ENCODE assay signal across 17 cellular contexts in the genomic region with DNA sequence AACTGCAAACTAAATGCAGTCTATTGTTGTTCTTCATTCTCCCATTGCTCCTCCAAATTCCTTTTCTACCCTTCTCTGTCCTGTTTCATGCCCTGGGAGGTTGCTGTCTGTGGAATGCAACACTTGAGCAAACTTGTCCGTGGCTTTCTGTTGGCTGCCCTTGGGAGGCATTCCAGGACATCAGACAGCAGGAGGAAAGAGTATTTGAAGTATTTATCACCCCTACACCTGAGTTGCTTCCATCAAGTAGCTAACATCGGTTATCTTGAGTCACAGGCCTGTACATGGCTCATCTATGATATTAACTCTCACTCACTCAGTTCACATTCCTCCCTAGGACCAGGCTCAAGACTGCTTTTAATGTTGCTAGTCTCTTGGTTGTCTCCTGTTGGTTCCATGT.
DNase-seq lines count a peak whose midpoint lies in the region; ATAC-seq, FAIRE-seq and TF ChIP-seq lines count a peak whose summit lies in the region.
"Had no signal": no experiment of that assay in that cellular context is flagged by ENCODE, and none has a peak within 500 bp of the region (broad histone marks: within the 10 kb centered on the region; RNA-seq: fewer than 3 reads in every experiment).

No MANE protein-coding gene starts in this region.

- no peak overlapping the region for H2BK5ac ChIP-seq in H1 (ENCODE audit: low read depth, low read length)

- H3K4ac ChIP-seq in H1 (replicated peaks; ENCODE audit: insufficient read length, low read depth, low read length), result no peak overlapping the region

- H3K36me3 ChIP-seq in H1 (ENCODE audit: control insufficient read depth in 2 of 4, insufficient read depth in 4 of 4, low read length in 3 of 4) (no peaks in the 10 kb centered on the region), BE2C (no peaks in the 10 kb centered on the region)
- no peaks in the 10 kb centered on the region for H3K36me3 ChIP-seq in CD4-positive, alpha-beta memory T cell (ENCODE audit: insufficient read depth, low read length)

- H3K23ac ChIP-seq in H1 (ENCODE audit: insufficient read length), result no peak overlapping the region

- no peak overlapping the region for H3K4me3 Mint-ChIP-seq in CD4-positive, alpha-beta memory T cell
- H3K4me3 Mint-ChIP-seq: CD14-positive monocyte had no signal

- H3K56ac ChIP-seq in H1 (replicated peaks; ENCODE audit: insufficient read length, low read depth, low read length), result no peak overlapping the region

- no peak overlapping the region for H3K4me3 ChIP-seq in H1 (ENCODE audit: extremely low read depth in 1 of 4, insufficient read depth in 2 of 4, low read depth in 3 of 4, low read length in 4 of 4)
- H3K4me3 ChIP-seq in BE2C (ENCODE audit: low read depth, low read length), result no peak overlapping the region
- H3K4me3 ChIP-seq in CD4-positive, alpha-beta memory T cell (ENCODE audit: low read length in 2 of 2), result no peak overlapping the region

- no peaks in the 10 kb centered on the region for H3K27me3 ChIP-seq in H1 (replicated peaks in 1 of 4; ENCODE audit: control insufficient read depth in 3 of 4, extremely low read depth in 1 of 4, insufficient read depth in 3 of 4, low read length in 3 of 4)
- H3K27me3 ChIP-seq in BE2C, result no peaks in the 10 kb centered on the region
- no peaks in the 10 kb centered on the region for H3K27me3 ChIP-seq in CD4-positive, alpha-beta memory T cell (ENCODE audit: insufficient read depth, low read length)

- peaks cover 0 to 28% (median 16%) of the 10 kb centered on the region in 8 donors for H3K9me3 Mint-ChIP-seq in CD4-positive, alpha-beta memory T cell

- no peaks in the 10 kb centered on the region for H3K4me1 Mint-ChIP-seq in CD4-positive, alpha-beta memory T cell
- H3K4me1 Mint-ChIP-seq: CD14-positive monocyte had no signal

- no peak overlapping the region for H2BK15ac ChIP-seq in H1 (ENCODE audit: low read length)

- POLR2A ChIA-PET in H1 (lab: Charles Lee; ENCODE audit: partially characterized antibody), result no interaction called here
- POLR2A ChIA-PET in CD4-positive, alpha-beta memory T cell (lab: Charles Lee; ENCODE audit: partially characterized antibody), result no interaction called here

- FAIRE-seq in HTR-8/SVneo (lab: Jason Lieb, UNC) (peak; percentile 89), H1 (lab: Jason Lieb, UNC) (no peak)

- no peak overlapping the region for H3K27ac Mint-ChIP-seq in CD4-positive, alpha-beta memory T cell
- H3K27ac Mint-ChIP-seq: CD14-positive monocyte had no signal

- no peak for ATAC-seq in HG03175 (IDR thresholded peaks at IDR 0.05; ENCODE audit: unreplicated experiment)
- ATAC-seq: HCT116 had no signal

- no peak overlapping the region for H4K8ac ChIP-seq in H1 (ENCODE audit: extremely low read depth, insufficient read depth, low read length)

- H2BK20ac ChIP-seq in H1 (ENCODE audit: low read length), result no peak overlapping the region

- no peak overlapping the region for H2BK120ac ChIP-seq in H1 (replicated peaks; ENCODE audit: low read depth, low read length)

- no peak overlapping the region for H4K91ac ChIP-seq in H1 (replicated peaks; ENCODE audit: insufficient read length, low read length)

- peak overlapping the region; percentile 56; the same call in 1 of the 2 replicates for H2AFZ ChIP-seq in H1 (ENCODE audit: low read length)

- CTCF ChIA-PET in H1 (lab: Charles Lee; ENCODE audit: partially characterized antibody), result interaction anchor here (1.4 kb wide), 1 partner anchor 11 kb away, joined by 5 read pairs; no protein-coding TSS in a partner anchor
- CTCF ChIA-PET in CD4-positive, alpha-beta memory T cell (lab: Charles Lee; ENCODE audit: partially characterized antibody), result no interaction called here

- no peak overlapping the region for H3K18ac ChIP-seq in H1 (ENCODE audit: extremely low read depth, low read length)

- no peak overlapping the region for H3K4me2 ChIP-seq in H1 (ENCODE audit: insufficient read depth in 1 of 2, low read depth in 2 of 2, low read length in 2 of 2)
- H3K4me2 ChIP-seq: KMS-11 had no signal

- DNase-seq in HTR-8/SVneo (ENCODE audit: insufficient read length, low spot score), result no peak
- no peak for DNase-seq in H1 (ENCODE audit: low read depth in 1 of 2, low spot score in 2 of 2)
- DNase-seq in islet precursor cell, result peak; percentile 83
- no peak for DNase-seq in nucleus accumbens (lab: John Stamatoyannopoulos, UW)
- DNase-seq in BE2C, result no peak
- DNase-seq in CD4-positive, alpha-beta memory T cell, result no peak
- DNase-seq: AML-193, DMS 273 treated with DMSO at 0.1 percent for 48 hours, GF-D8, NCI-H1417 treated with DMSO at 0.1 percent for 48 hours, NCI-H187 treated with DMSO at 0.1 percent for 48 hours, NCI-H345, NCI-H526 had no signal

- intact Hi-C loops in CD4-positive, alpha-beta memory T cell (cut with micrococcal nuclease), result no loop called here

- H3K4me1 ChIP-seq in H1 (replicated peaks in 1 of 4; ENCODE audit: control insufficient read depth in 3 of 4, insufficient read depth in 4 of 4, low read length in 3 of 4) (0 out of 7 replicates have a peak, but pooled peaks cover 0 to 2% (median 0%) of the 10 kb centered on the region in 4 experiments), BE2C (no peaks in the 10 kb centered on the region)
- no peaks in the 10 kb centered on the region for H3K4me1 ChIP-seq in CD4-positive, alpha-beta memory T cell (ENCODE audit: insufficient read depth, low read length)

- no peak overlapping the region for H2BK12ac ChIP-seq in H1 (ENCODE audit: low read depth, low read length)

- WGBS in H1 (ENCODE audit: extremely low coverage in 1 of 2, insufficient coverage in 1 of 2, insufficient read length in 1 of 2, insufficient replicate concordance in 2 of 2, low coverage in 1 of 2, low lambda C conversion rate in 2 of 2, missing lambda C conversion rate in 1 of 2), 2 experiments, result 76% methylated on average over 2 of the region's 2 CpGs; no CpG with 5 or more reads in 1 of the 2 experiments

- H3K9me3 ChIP-seq in H1 (ENCODE audit: insufficient read depth in 2 of 2, low read depth in 1 of 2, low read length in 1 of 2) (no peaks in the 10 kb centered on the region; a peak in 1 of 4 replicates), BE2C (no peaks in the 10 kb centered on the region)
- no peaks in the 10 kb centered on the region for H3K9me3 ChIP-seq in CD4-positive, alpha-beta memory T cell (ENCODE audit: control insufficient read depth in 1 of 2, low read length in 2 of 2)

- TF ChIP-seq EP300 in H1 (IDR thresholded peaks at IDR 0.05; ENCODE audit: borderline replicate concordance in 1 of 2, low read depth in 2 of 2, low read length in 2 of 2), result no peak

- no peak overlapping the region for H2AK5ac ChIP-seq in H1 (ENCODE audit: low read depth, low read length)

- H3K36me3 Mint-ChIP-seq in CD4-positive, alpha-beta memory T cell, result no peaks in the 10 kb centered on the region
- H3K36me3 Mint-ChIP-seq: CD14-positive monocyte had no signal

- no peaks in the 10 kb centered on the region for H3K79me1 ChIP-seq in H1 (ENCODE audit: low read depth, low read length)

- no peak overlapping the region for H3K27ac ChIP-seq in H1 (ENCODE audit: low read depth, low read length)
- H3K27ac ChIP-seq in CD4-positive, alpha-beta memory T cell (ENCODE audit: low read depth, low read length), result no peak overlapping the region
- H3K27ac ChIP-seq: KMS-11 had no signal

- no peaks in the 10 kb centered on the region for H4K20me1 ChIP-seq in H1 (replicated peaks in 1 of 2; ENCODE audit: control insufficient read depth in 1 of 2, insufficient read depth in 2 of 2, low read length in 2 of 2)

- no peak overlapping the region for H3K9ac ChIP-seq in H1 (replicated peaks in 1 of 4; ENCODE audit: extremely low read depth in 1 of 4, low read depth in 3 of 4, low read length in 3 of 4)
- H3K9ac ChIP-seq: KMS-11 had no signal

- no peak for TF ChIP-seq CTCF in H1 (IDR thresholded peaks at IDR 0.05; ENCODE audit: control extremely low read depth in 1 of 3, insufficient read depth in 1 of 3, low read depth in 1 of 3, low read length in 3 of 3)
- no peak for TF ChIP-seq CTCF in BE2C (IDR thresholded peaks at IDR 0.05; ENCODE audit: low read depth, low read length)

- H3K23me2 ChIP-seq in H1 (ENCODE audit: low read depth, low read length), result no peaks in the 10 kb centered on the region

- no peak for TF ChIP-seq RAD21 in H1 (IDR thresholded peaks at IDR 0.05 in 1 of 2, conservative IDR thresholded peaks at IDR 0.05 in 1 of 2; ENCODE audit: low read depth in 2 of 2, low read length in 2 of 2)

- H3K27me3 Mint-ChIP-seq in CD4-positive, alpha-beta memory T cell, result no peaks in the 10 kb centered on the region

- no peak overlapping the region for H4K5ac ChIP-seq in H1 (ENCODE audit: insufficient read length, low read depth, low read length)

- no peak for TF ChIP-seq POLR2A in H1 (IDR thresholded peaks at IDR 0.05; ENCODE audit: control extremely low read depth in 1 of 2, low read depth in 2 of 2, low read length in 2 of 2)

- H3K79me2 ChIP-seq in H1 (ENCODE audit: control insufficient read depth in 1 of 2, insufficient read depth in 2 of 2, low read length in 2 of 2), result no peaks in the 10 kb centered on the region

- H3K14ac ChIP-seq in H1 (ENCODE audit: insufficient read length), result no peak overlapping the region

TF ChIP-seq in H1, 55 proteins besides CTCF, POLR2A, EP300 and RAD21:
- TF ChIP-seq TEAD4 (IDR thresholded peaks at IDR 0.05; ENCODE audit: low read depth, low read length), result 0 out of 2 replicates have a peak, but pooled peaks have one; percentile 34
- no peak for TF ChIP-seq SIN3A (conservative IDR thresholded peaks at IDR 0.05 in 1 of 2, IDR thresholded peaks at IDR 0.05 in 1 of 2; ENCODE audit: low read depth in 1 of 2, low read length in 2 of 2)
- no peak for TF ChIP-seq CREB1 (IDR thresholded peaks at IDR 0.05)
- TF ChIP-seq JUN (IDR thresholded peaks at IDR 0.05; ENCODE audit: low read depth, low read length), result no peak
- no peak for TF ChIP-seq CHD1 (IDR thresholded peaks at IDR 0.05; ENCODE audit: low read depth, low read length)
- TF ChIP-seq, protein P1, sequence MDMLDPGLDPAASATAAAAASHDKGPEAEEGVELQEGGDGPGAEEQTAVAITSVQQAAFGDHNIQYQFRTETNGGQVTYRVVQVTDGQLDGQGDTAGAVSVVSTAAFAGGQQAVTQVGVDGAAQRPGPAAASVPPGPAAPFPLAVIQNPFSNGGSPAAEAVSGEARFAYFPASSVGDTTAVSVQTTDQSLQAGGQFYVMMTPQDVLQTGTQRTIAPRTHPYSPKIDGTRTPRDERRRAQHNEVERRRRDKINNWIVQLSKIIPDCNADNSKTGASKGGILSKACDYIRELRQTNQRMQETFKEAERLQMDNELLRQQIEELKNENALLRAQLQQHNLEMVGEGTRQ (IDR thresholded peaks at IDR 0.05; ENCODE audit: low read length), result no peak
- TF ChIP-seq TAF1 (IDR thresholded peaks at IDR 0.05; ENCODE audit: low read depth, low read length), result no peak
